9 cellular contexts compared by ENCODE assay signal in the genomic region with DNA sequence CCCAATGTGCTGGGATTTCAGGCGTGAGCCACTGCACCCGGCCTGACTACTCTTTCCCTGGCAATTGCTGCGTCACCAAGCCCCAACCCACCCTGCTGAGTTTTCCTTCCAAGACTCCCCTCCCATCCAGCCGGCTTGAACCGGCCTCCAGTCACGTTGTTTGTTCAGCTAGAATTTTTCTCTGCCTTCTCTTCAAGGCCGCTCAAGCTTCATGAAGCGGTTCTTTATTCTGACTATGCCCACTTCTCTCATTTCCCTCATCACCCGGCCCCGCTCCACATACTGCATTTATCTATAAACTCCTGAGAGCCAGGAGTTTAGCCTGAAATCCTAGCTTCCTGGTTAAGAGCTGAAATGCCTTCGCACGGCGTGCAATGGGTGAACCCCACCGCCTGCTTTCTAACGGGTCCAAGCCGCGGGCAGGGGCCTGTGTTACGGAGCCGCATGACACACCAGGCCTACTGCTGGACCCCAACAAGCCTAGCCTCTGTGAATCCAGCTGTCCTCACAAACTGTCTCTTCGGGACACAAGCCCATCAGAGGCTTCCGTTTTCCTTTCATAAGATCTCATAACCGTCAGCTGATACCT. TPM values are rescaled to one million over a fixed set of nuclear protein-coding genes. Genes with fewer than 3 reads are reported as not detected.
DNase-seq lines count a peak whose midpoint lies in the region; ATAC-seq and TF ChIP-seq lines count a peak whose summit lies in the region.
"Had no signal": no experiment of that assay in that cellular context is flagged by ENCODE, and none has a peak within 500 bp of the region (broad histone marks: within the 10 kb centered on the region; RNA-seq: fewer than 3 reads in every experiment).

No MANE protein-coding gene starts in this region.

- H3K27ac ChIP-seq in thoracic aorta = peak overlapping the region; percentile 25 to 47

- no peak for TF ChIP-seq CTCF in thoracic aorta (IDR thresholded peaks at IDR 0.05)

- no peaks in the 10 kb centered on the region for H3K9me3 ChIP-seq in thoracic aorta
- H3K9me3 ChIP-seq: body of pancreas had no signal

- no peaks in the 10 kb centered on the region for H3K36me3 ChIP-seq in thoracic aorta

- H3K27ac Mint-ChIP-seq in activated T-cell treated with anti-CD3 and anti-CD28 coated beads, Interleukin-2, amount 50 U/mL, for 72 hours = no peak overlapping the region
- H3K27ac Mint-ChIP-seq in activated naive CD8-positive, alpha-beta T cell treated with anti-CD3 and anti-CD28 coated beads, Interleukin-2, amount 10 ng/mL, durations not matched to agents 7 days and 5 days = no peak overlapping the region
- no peak overlapping the region for H3K27ac Mint-ChIP-seq in memory B cell

- ATAC-seq in activated T-cell treated with anti-CD3 and anti-CD28 coated beads, Interleukin-2, amount 50 U/mL, for 72 hours (replicated peaks in 1 of 2) = no peak
- no peak for ATAC-seq in activated naive CD8-positive, alpha-beta T cell treated with anti-CD3 and anti-CD28 coated beads, Interleukin-2, amount 10 ng/mL, durations not matched to agents 7 days and 5 days (ENCODE audit: low read depth)
- ATAC-seq in memory B cell (ENCODE audit: low read depth) (no peak), thoracic aorta (ENCODE audit: insufficient number of reproducible peaks, low FRiP score, low read depth) (no peak), left lobe of liver (no peak)

- H3K36me3 Mint-ChIP-seq in activated T-cell treated with anti-CD3 and anti-CD28 coated beads, Interleukin-2, amount 50 U/mL, for 72 hours (ENCODE audit: insufficient read depth in 2 of 2) = no peaks in the 10 kb centered on the region
- no peaks in the 10 kb centered on the region for H3K36me3 Mint-ChIP-seq in activated naive CD8-positive, alpha-beta T cell treated with anti-CD3 and anti-CD28 coated beads, Interleukin-2, amount 10 ng/mL, durations not matched to agents 7 days and 5 days
- no peaks in the 10 kb centered on the region for H3K36me3 Mint-ChIP-seq in memory B cell

- H3K27me3 Mint-ChIP-seq in activated T-cell treated with anti-CD3 and anti-CD28 coated beads, Interleukin-2, amount 50 U/mL, for 72 hours (ENCODE audit: low read depth) = peaks cover 24% of the 10 kb centered on the region
- H3K27me3 Mint-ChIP-seq in activated naive CD8-positive, alpha-beta T cell treated with anti-CD3 and anti-CD28 coated beads, Interleukin-2, amount 10 ng/mL, durations not matched to agents 7 days and 5 days = peaks cover 30% of the 10 kb centered on the region
- H3K27me3 Mint-ChIP-seq in memory B cell = no peaks in the 10 kb centered on the region

- H3K4me1 Mint-ChIP-seq in activated T-cell treated with anti-CD3 and anti-CD28 coated beads, Interleukin-2, amount 50 U/mL, for 72 hours (ENCODE audit: low read depth) = peaks cover 14% of the 10 kb centered on the region
- H3K4me1 Mint-ChIP-seq in activated naive CD8-positive, alpha-beta T cell treated with anti-CD3 and anti-CD28 coated beads, Interleukin-2, amount 10 ng/mL, durations not matched to agents 7 days and 5 days = peaks cover 8% of the 10 kb centered on the region
- peaks cover 4% of the 10 kb centered on the region for H3K4me1 Mint-ChIP-seq in memory B cell

- no peaks in the 10 kb centered on the region for H3K27me3 ChIP-seq in thoracic aorta (replicated peaks; ENCODE audit: insufficient read depth)
- H3K27me3 ChIP-seq: body of pancreas had no signal

- H3K4me3 ChIP-seq in thoracic aorta = peak overlapping the region; percentile 94

- peak overlapping the region; percentile 93 to 94 for H3K4me3 Mint-ChIP-seq in activated T-cell treated with anti-CD3 and anti-CD28 coated beads, Interleukin-2, amount 50 U/mL, for 72 hours
- peak overlapping the region; percentile 99 for H3K4me3 Mint-ChIP-seq in activated naive CD8-positive, alpha-beta T cell treated with anti-CD3 and anti-CD28 coated beads, Interleukin-2, amount 10 ng/mL, durations not matched to agents 7 days and 5 days
- H3K4me3 Mint-ChIP-seq in memory B cell = peak overlapping the region; percentile 93

- DNase-seq in activated T-cell treated with anti-CD3 and anti-CD28 coated beads, Interleukin-2, amount 50 U/mL, for 72 hours = no peak
- DNase-seq in activated T-cell treated with anti-CD3 and anti-CD28 coated beads for 4 hours = no peak
- no peak for DNase-seq in activated naive CD8-positive, alpha-beta T cell treated with anti-CD3 and anti-CD28 coated beads, Interleukin-2, amount 10 ng/mL, durations not matched to agents 7 days and 5 days
- no peak for DNase-seq in memory B cell (ENCODE audit: low spot score in 2 of 2)
- DNase-seq in thoracic aorta (ENCODE audit: low spot score) = no peak
- no peak for DNase-seq in hepatic stellate cell (ENCODE audit: low spot score)
- no peak for DNase-seq in activated effector memory CD4-positive, alpha-beta T cell treated with Interleukin-2 at 50 U/mL for 16 hours
- no peak for DNase-seq in left lobe of liver (ENCODE audit: low spot score)

- H3K4me1 ChIP-seq in thoracic aorta (ENCODE audit: control insufficient read depth in 1 of 2, low read depth in 2 of 2) = peaks cover 3 to 13% of the 10 kb centered on the region in 2 donors

- POLR2A ChIA-PET in activated naive CD8-positive, alpha-beta T cell treated with anti-CD3 and anti-CD28 coated beads, Interleukin-2, amount 10 ng/mL, durations not matched to agents 7 days and 5 days (lab: Charles Lee) = interaction anchor here (0.6 kb wide), 1 partner anchor 421 kb away, joined by 7 read pairs; no protein-coding TSS in a partner anchor

- no peaks in the 10 kb centered on the region for H3K9me3 Mint-ChIP-seq in activated T-cell treated with anti-CD3 and anti-CD28 coated beads, Interleukin-2, amount 50 U/mL, for 72 hours
- H3K9me3 Mint-ChIP-seq in activated naive CD8-positive, alpha-beta T cell treated with anti-CD3 and anti-CD28 coated beads, Interleukin-2, amount 10 ng/mL, durations not matched to agents 7 days and 5 days = no peaks in the 10 kb centered on the region
- H3K9me3 Mint-ChIP-seq in memory B cell = no peaks in the 10 kb centered on the region

RNA-seq across cellular contexts. Expression of gene DCAF4, which starts 1.0 kb away (rescaled TPM):
- 10 to 100 TPM; 15.1 to 16.6 TPM for total RNA-seq in activated T-cell treated with anti-CD3 and anti-CD28 coated beads, Interleukin-2, amount 50 U/mL, for 72 hours
- total RNA-seq in activated naive CD8-positive, alpha-beta T cell treated with anti-CD3 and anti-CD28 coated beads, Interleukin-2, amount 10 ng/mL, durations not matched to agents 7 days and 5 days = 10 to 100 TPM; 18.3 to 24.6 TPM
- 10 to 100 TPM; 13.1 to 65.5 TPM for total RNA-seq in thoracic aorta
- total RNA-seq in left lobe of liver = 6.4 TPM

RNA-seq across cellular contexts. Expression of gene DPF3, which starts 31.4 kb away (rescaled TPM):
- under 1 TPM; 0.23 to 0.62 TPM for total RNA-seq in activated T-cell treated with anti-CD3 and anti-CD28 coated beads, Interleukin-2, amount 50 U/mL, for 72 hours
- total RNA-seq in activated naive CD8-positive, alpha-beta T cell treated with anti-CD3 and anti-CD28 coated beads, Interleukin-2, amount 10 ng/mL, durations not matched to agents 7 days and 5 days = 1 to 10 TPM; 3.8 to 4.1 TPM
- 1 to 10 TPM; 2.2 to 8.9 TPM for total RNA-seq in thoracic aorta
- total RNA-seq in left lobe of liver = 5.2 TPM
